ENCODE assay signal across 15 cellular contexts in the genomic region with DNA sequence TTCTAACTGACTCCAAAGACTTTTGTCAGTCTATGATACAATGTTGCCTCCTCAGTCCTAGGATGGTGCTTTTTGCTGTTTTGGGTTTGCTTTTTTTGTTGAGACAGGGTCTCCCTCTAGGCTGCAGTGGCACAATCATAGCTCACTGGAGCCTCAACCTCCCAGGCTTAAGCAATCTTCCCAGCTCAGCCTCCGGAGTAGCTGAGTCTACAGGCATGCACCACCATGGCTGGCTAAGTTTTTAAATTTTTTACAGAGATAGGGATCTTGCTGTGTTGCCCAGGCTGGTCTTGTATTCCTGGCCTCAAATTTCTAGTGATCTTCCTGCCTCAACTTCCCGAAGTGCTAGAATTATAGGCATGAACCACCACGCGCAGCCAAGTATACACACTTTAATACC. TPM values are rescaled to one million over a fixed set of nuclear protein-coding genes. Genes with fewer than 3 reads are reported as not detected.
A peak's percentile ranks its signal among the peaks of the same experiment; 100 is the strongest.
DNase-seq lines count a peak whose midpoint lies in the region; ATAC-seq and TF ChIP-seq lines count a peak whose summit lies in the region.
"Had no signal": no experiment of that assay in that cellular context is flagged by ENCODE, and none has a peak within 500 bp of the region (broad histone marks: within the 10 kb centered on the region; RNA-seq: fewer than 3 reads in every experiment).

No MANE protein-coding gene starts in this region.

- H3K9me3 Mint-ChIP-seq in T-helper 2 cell treated with Interferon-gamma antibody and Interleukin-4, amounts not matched to agents 5 μg/mL and 100 μg/mL, for 36 hours: no peaks in the 10 kb centered on the region
- H3K9me3 Mint-ChIP-seq in effector memory CD8-positive, alpha-beta T cell: no peaks in the 10 kb centered on the region
- no peaks in the 10 kb centered on the region for H3K9me3 Mint-ChIP-seq in stimulated activated memory B cell treated with anti-CD40 and anti-IgM and Interleukin-4, amounts not matched to agents 10 μg/mL and 1 μg/mL and 100 μg/mL, for 72 hours

- H2AFZ ChIP-seq in OCI-LY3 (ENCODE audit: low read depth, low read length): no peak overlapping the region

- peaks cover 23% of the 10 kb centered on the region for H3K4me1 Mint-ChIP-seq in T-helper 2 cell treated with Interferon-gamma antibody and Interleukin-4, amounts not matched to agents 5 μg/mL and 100 μg/mL, for 36 hours (ENCODE audit: low read depth)
- peaks cover 6 to 20% of the 10 kb centered on the region in 2 donors for H3K4me1 Mint-ChIP-seq in effector memory CD8-positive, alpha-beta T cell (ENCODE audit: low read depth in 2 of 2)
- peaks cover 82% of the 10 kb centered on the region for H3K4me1 Mint-ChIP-seq in stimulated activated memory B cell treated with anti-CD40 and anti-IgM and Interleukin-4, amounts not matched to agents 10 μg/mL and 1 μg/mL and 100 μg/mL, for 72 hours

- peak overlapping the region; percentile 87; the same call in 1 of the 2 replicates for H3K4me2 ChIP-seq in OCI-LY3 (ENCODE audit: low read length)

- H3K79me2 ChIP-seq in OCI-LY3 (ENCODE audit: low read length): peaks cover 44% of the 10 kb centered on the region

- H3K27me3 ChIP-seq in OCI-LY3 (ENCODE audit: low read depth, low read length): no peaks in the 10 kb centered on the region
- no peaks in the 10 kb centered on the region for H3K27me3 ChIP-seq in Peyer's patch
- H3K27me3 ChIP-seq: left lung, stomach had no signal

- H3K4me3 ChIP-seq in OCI-LY3 (ENCODE audit: low read length): no peak overlapping the region
- H3K4me3 ChIP-seq in Peyer's patch: no peak overlapping the region
- H3K4me3 ChIP-seq: left lung, stomach had no signal

- TF ChIP-seq CTCF in OCI-LY3 (IDR thresholded peaks at IDR 0.05; ENCODE audit: low read depth, low read length) (no peak), Peyer's patch (IDR thresholded peaks at IDR 0.05) (no peak)

- no peak overlapping the region for H3K4me3 Mint-ChIP-seq in T-helper 2 cell treated with Interferon-gamma antibody and Interleukin-4, amounts not matched to agents 5 μg/mL and 100 μg/mL, for 36 hours
- no peak overlapping the region for H3K4me3 Mint-ChIP-seq in effector memory CD8-positive, alpha-beta T cell
- no peak overlapping the region for H3K4me3 Mint-ChIP-seq in stimulated activated memory B cell treated with anti-CD40 and anti-IgM and Interleukin-4, amounts not matched to agents 10 μg/mL and 1 μg/mL and 100 μg/mL, for 72 hours

- peaks cover 12% of the 10 kb centered on the region for H4K20me1 ChIP-seq in OCI-LY3 (ENCODE audit: insufficient read depth, low read length)

- no peaks in the 10 kb centered on the region for H3K27me3 Mint-ChIP-seq in T-helper 2 cell treated with Interferon-gamma antibody and Interleukin-4, amounts not matched to agents 5 μg/mL and 100 μg/mL, for 36 hours (ENCODE audit: low read depth)
- H3K27me3 Mint-ChIP-seq in effector memory CD8-positive, alpha-beta T cell: no peaks in the 10 kb centered on the region
- no peaks in the 10 kb centered on the region for H3K27me3 Mint-ChIP-seq in stimulated activated memory B cell treated with anti-CD40 and anti-IgM and Interleukin-4, amounts not matched to agents 10 μg/mL and 1 μg/mL and 100 μg/mL, for 72 hours

- H3K9ac ChIP-seq in OCI-LY3 (ENCODE audit: low read length): no peak overlapping the region

- TF ChIP-seq POLR2A in Peyer's patch (IDR thresholded peaks at IDR 0.05): no peak

- peaks cover 56% of the 10 kb centered on the region for H3K4me1 ChIP-seq in OCI-LY3 (ENCODE audit: low read length)
- H3K4me1 ChIP-seq in Peyer's patch: peaks cover 0 to 7% (median 2%) of the 10 kb centered on the region in 4 donors

- H3K36me3 ChIP-seq in OCI-LY3 (replicated peaks; ENCODE audit: low read depth, low read length): peaks cover 42% of the 10 kb centered on the region
- no peaks in the 10 kb centered on the region for H3K36me3 ChIP-seq in Peyer's patch

- H3K9me3 ChIP-seq in OCI-LY3 (ENCODE audit: insufficient read depth, low read length) (no peaks in the 10 kb centered on the region), Peyer's patch (no peaks in the 10 kb centered on the region)
- H3K9me3 ChIP-seq: left lung, stomach had no signal

- no peak for DNase-seq in T-helper 2 cell treated with Interferon-gamma antibody and Interleukin-4, amounts not matched to agents 5 μg/mL and 100 μg/mL, for 36 hours (ENCODE audit: low spot score)
- DNase-seq in T-helper 2 cell: no peak
- no peak for DNase-seq in effector memory CD8-positive, alpha-beta T cell
- DNase-seq in DMS114 treated with DMSO at 0.1 percent for 48 hours (lab: John Stamatoyannopoulos, UW; ENCODE audit: unreplicated experiment): no peak
- DNase-seq in Peyer's patch: no peak
- DNase-seq in stimulated activated CD4-positive, alpha-beta T cell treated with anti-CD3 and anti-CD28 coated beads, Interleukin-2, amount 100 ng/mL, for 48 hours: no peak
- DNase-seq: amygdala; DMS 273 treated with DMSO at 0.1 percent for 48 hours; effector CD8-positive, alpha-beta T cell; left lung; NCI-H774; stimulated activated CD4-positive, alpha-beta T cell treated with anti-CD3 and anti-CD28 coated beads, Interleukin-2, amount 100 ng/mL, for 24 hours; stomach had no signal

- ATAC-seq in effector memory CD8-positive, alpha-beta T cell (replicated peaks): no peak
- ATAC-seq in stimulated activated memory B cell treated with anti-CD40 and anti-IgM and Interleukin-4, amounts not matched to agents 10 μg/mL and 1 μg/mL and 100 μg/mL, for 72 hours: no peak

- peak overlapping the region; percentile 45 for H3K27ac Mint-ChIP-seq in T-helper 2 cell treated with Interferon-gamma antibody and Interleukin-4, amounts not matched to agents 5 μg/mL and 100 μg/mL, for 36 hours
- peak overlapping the region; percentile 12 to 98 for H3K27ac Mint-ChIP-seq in effector memory CD8-positive, alpha-beta T cell
- peak overlapping the region; percentile 88 for H3K27ac Mint-ChIP-seq in stimulated activated memory B cell treated with anti-CD40 and anti-IgM and Interleukin-4, amounts not matched to agents 10 μg/mL and 1 μg/mL and 100 μg/mL, for 72 hours

- H3K27ac ChIP-seq in OCI-LY3 (ENCODE audit: low read length) (peak overlapping the region; percentile 96; the same call in 1 of the 2 replicates), Peyer's patch (peak overlapping the region in 1 of 4 donors; percentile 91)

- H3K36me3 Mint-ChIP-seq in T-helper 2 cell treated with Interferon-gamma antibody and Interleukin-4, amounts not matched to agents 5 μg/mL and 100 μg/mL, for 36 hours (ENCODE audit: low read depth): peaks cover 23% of the 10 kb centered on the region
- peaks cover 13% of the 10 kb centered on the region for H3K36me3 Mint-ChIP-seq in effector memory CD8-positive, alpha-beta T cell (ENCODE audit: insufficient read depth)
- peaks cover 63% of the 10 kb centered on the region for H3K36me3 Mint-ChIP-seq in stimulated activated memory B cell treated with anti-CD40 and anti-IgM and Interleukin-4, amounts not matched to agents 10 μg/mL and 1 μg/mL and 100 μg/mL, for 72 hours

RNA-seq across cellular contexts. Expression of gene RUBCN, which starts 22.5 kb away (rescaled TPM):
- 100 to 1,000 TPM in 1 of 4 donors, 10 to 100 TPM in 3; 45.4 to 113 (median 48.2) TPM for total RNA-seq in Peyer's patch

RNA-seq across cellular contexts. Expression of gene FYTTD1, which starts 35.4 kb away (rescaled TPM):
- total RNA-seq in Peyer's patch: 10 to 100 TPM; 15.4 to 62.7 (median 27.4) TPM
